ENCODE assay signal across 8 cellular contexts in the genomic region with DNA sequence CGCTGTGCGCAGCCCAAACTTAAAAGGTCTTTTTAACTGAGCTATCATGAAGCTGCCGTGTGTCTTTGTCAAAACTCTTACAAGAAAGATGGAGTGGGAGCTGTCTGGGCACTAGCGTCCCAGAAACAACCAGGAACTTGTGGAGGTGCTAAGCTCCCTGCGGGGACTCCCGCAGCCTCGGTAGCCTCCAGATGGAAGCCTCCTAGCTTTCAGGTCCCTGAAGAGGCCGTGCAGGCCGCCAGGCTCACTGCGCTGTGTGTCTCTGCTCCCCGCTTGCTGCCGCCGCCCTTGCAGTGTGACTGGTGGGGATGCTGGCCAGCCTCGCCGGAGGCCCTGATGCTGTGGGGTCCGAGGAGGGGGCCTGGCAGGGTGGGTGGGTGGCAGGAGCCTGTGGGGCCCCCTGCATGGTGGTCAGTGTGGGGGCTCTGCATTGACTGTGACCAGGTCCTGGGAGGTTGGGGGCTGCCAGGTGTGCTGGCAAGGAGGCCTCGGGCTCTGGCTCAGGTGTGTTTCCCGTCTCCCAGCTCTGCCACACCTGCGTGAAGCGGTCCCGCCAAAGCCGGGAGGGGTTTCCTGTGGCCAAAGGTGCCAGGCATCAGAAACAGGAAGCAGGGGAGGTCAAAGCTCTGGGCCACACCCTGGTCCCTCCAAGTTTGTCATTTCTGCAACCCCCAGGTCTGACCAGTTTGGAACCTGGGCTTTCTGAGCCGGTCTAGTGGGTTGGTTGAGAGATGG. TPM values are rescaled to one million over a fixed set of nuclear protein-coding genes. Genes with fewer than 3 reads are reported as not detected.
DNase-seq lines count a peak whose midpoint lies in the region; ATAC-seq and TF ChIP-seq lines count a peak whose summit lies in the region.

No MANE protein-coding gene starts in this region.

- DNase-seq in CD1c-positive myeloid dendritic cell (ENCODE audit: extremely low spot score) (peak; percentile 31), MM.1S (peak; percentile 64), mesenchymal stem cell (peak; percentile 51), glomerular visceral epithelial cell (ENCODE audit: extremely low spot score) (no peak), DMS114 treated with DMSO at 0.1 percent for 48 hours (lab: John Stamatoyannopoulos, UW; ENCODE audit: unreplicated experiment) (no peak), nucleus accumbens (lab: John Stamatoyannopoulos, UW) (no peak), NCI-H1436 (lab: John Stamatoyannopoulos, UW) (no peak)
- DNase-seq in central memory CD8-positive, alpha-beta T cell (ENCODE audit: low spot score in 2 of 2) = no peak

- H3K36me3 ChIP-seq in MM.1S (replicated peaks; ENCODE audit: insufficient read depth, low read length) (no peaks in the 10 kb centered on the region), mesenchymal stem cell (ENCODE audit: control insufficient read depth in 1 of 2, insufficient read depth in 2 of 2, low read depth in 1 of 2, low read length in 2 of 2) (peaks cover 4 to 13% of the 10 kb centered on the region in 2 experiments)

- peak overlapping the region in 1 of 2 experiments; percentile 16 for H2BK12ac ChIP-seq in mesenchymal stem cell (ENCODE audit: low read length in 2 of 2)

- H3K27me3 ChIP-seq in MM.1S (replicated peaks; ENCODE audit: insufficient read depth, low read length) (peaks cover 4% of the 10 kb centered on the region; the same call in 1 of the 2 replicates), mesenchymal stem cell (ENCODE audit: control insufficient read depth in 1 of 2, insufficient read depth in 1 of 2, low read length in 2 of 2) (no peaks in the 10 kb centered on the region)

- peak overlapping the region; percentile 96 for H3K27ac Mint-ChIP-seq in central memory CD8-positive, alpha-beta T cell (ENCODE audit: low read depth)

- H4K8ac ChIP-seq in mesenchymal stem cell (ENCODE audit: low read length) = peak overlapping the region; percentile 1

- H3K79me1 ChIP-seq in mesenchymal stem cell (replicated peaks; ENCODE audit: low read length, poor library complexity, severe bottlenecking) = peaks cover 16% of the 10 kb centered on the region

- H3K4me1 ChIP-seq in MM.1S (ENCODE audit: low read length) (peaks cover 40% of the 10 kb centered on the region), mesenchymal stem cell (ENCODE audit: control insufficient read depth, insufficient read depth, low read depth, low read length) (peaks cover 56% of the 10 kb centered on the region)

- no peak for TF ChIP-seq CTCF in MM.1S (IDR thresholded peaks at IDR 0.05; ENCODE audit: low read length)

- peaks cover 53% of the 10 kb centered on the region for H3K79me2 ChIP-seq in MM.1S (ENCODE audit: low read length)

- H3K27ac ChIP-seq in MM.1S (ENCODE audit: low read length) = peak overlapping the region; percentile 71
- no peak overlapping the region for H3K27ac ChIP-seq in mesenchymal stem cell (ENCODE audit: low read length, poor library complexity, severe bottlenecking)

- H2BK120ac ChIP-seq in mesenchymal stem cell (ENCODE audit: low read depth, low read length) = no peak overlapping the region

- peak overlapping the region; percentile 58 for H4K91ac ChIP-seq in mesenchymal stem cell (ENCODE audit: low read length)

- H2AK5ac ChIP-seq in mesenchymal stem cell (ENCODE audit: low read length, severe bottlenecking) = peak overlapping the region; percentile 22

- WGBS in mesenchymal stem cell = 45% methylated on average over 23 of the region's 23 CpGs

- peak overlapping the region; percentile 83 for H3K4me3 ChIP-seq in MM.1S (ENCODE audit: low read length)
- peak overlapping the region; percentile 79 to 84 for H3K4me3 ChIP-seq in mesenchymal stem cell (ENCODE audit: insufficient read depth in 1 of 2, low read depth in 1 of 2, low read length in 2 of 2)

- H3K36me3 Mint-ChIP-seq in central memory CD8-positive, alpha-beta T cell (ENCODE audit: insufficient read depth) = peaks cover 28% of the 10 kb centered on the region

- H2AFZ ChIP-seq in MM.1S (ENCODE audit: low read length) (peak overlapping the region; percentile 9; the same call in 1 of the 2 replicates), mesenchymal stem cell (ENCODE audit: low read depth, low read length) (no peak overlapping the region)

- no peaks in the 10 kb centered on the region for H3K9me3 Mint-ChIP-seq in central memory CD8-positive, alpha-beta T cell

- no peaks in the 10 kb centered on the region for H3K9me3 ChIP-seq in MM.1S (replicated peaks; ENCODE audit: insufficient read depth, low read length)
- no peaks in the 10 kb centered on the region for H3K9me3 ChIP-seq in mesenchymal stem cell (ENCODE audit: control insufficient read depth, low read length)

- H2BK5ac ChIP-seq in mesenchymal stem cell (ENCODE audit: low read depth, low read length, poor library complexity, severe bottlenecking) = no peak overlapping the region

- no peak overlapping the region for H2BK15ac ChIP-seq in mesenchymal stem cell (ENCODE audit: low read depth, poor library complexity, severe bottlenecking)

- ATAC-seq in central memory CD8-positive, alpha-beta T cell (replicated peaks; ENCODE audit: extremely low read depth, poor library complexity, severe bottlenecking) = no peak

- peak overlapping the region; percentile 89 for H3K9ac ChIP-seq in MM.1S (ENCODE audit: low read length)
- peak overlapping the region; percentile 81 for H3K9ac ChIP-seq in mesenchymal stem cell (ENCODE audit: low read length)

- H3K23ac ChIP-seq in mesenchymal stem cell (ENCODE audit: low read length in 2 of 2) = no peak overlapping the region

- H3K18ac ChIP-seq in mesenchymal stem cell (ENCODE audit: low read depth in 1 of 2, low read length in 2 of 2) = peak overlapping the region; percentile 22 to 80

- no peak overlapping the region for H3K14ac ChIP-seq in mesenchymal stem cell (ENCODE audit: low read length in 2 of 2)

- H3K4me2 ChIP-seq in MM.1S (ENCODE audit: low read depth, low read length) (peak overlapping the region; percentile 89), mesenchymal stem cell (ENCODE audit: low read length, poor library complexity, severe bottlenecking) (peak overlapping the region; percentile 89)

- H3F3A ChIP-seq in MM.1S (ENCODE audit: insufficient read depth, low read length) = peaks cover 44% of the 10 kb centered on the region

- peak overlapping the region; percentile 93 for H3K4me3 Mint-ChIP-seq in central memory CD8-positive, alpha-beta T cell

- H4K20me1 ChIP-seq in MM.1S (ENCODE audit: insufficient read depth, low read length) = no peaks in the 10 kb centered on the region

- H3K4me1 Mint-ChIP-seq in central memory CD8-positive, alpha-beta T cell = peaks cover 39% of the 10 kb centered on the region

- peak overlapping the region in 1 of 2 experiments; percentile 22 for H3K4ac ChIP-seq in mesenchymal stem cell (ENCODE audit: low read depth in 1 of 2, low read length in 2 of 2)

- H3K9me2 ChIP-seq in MM.1S (replicated peaks; ENCODE audit: insufficient read depth, low read length) = no peaks in the 10 kb centered on the region

- no peaks in the 10 kb centered on the region for H3K27me3 Mint-ChIP-seq in central memory CD8-positive, alpha-beta T cell

RNA-seq across cellular contexts. Expression of gene TRABD, which starts 1.2 kb away (rescaled TPM):
- polyA plus RNA-seq in mesenchymal stem cell (2013, experiment 1 of 2) = 28.4 TPM
- polyA plus RNA-seq in mesenchymal stem cell (2013, experiment 2 of 2) = 27.7 TPM

RNA-seq across cellular contexts. Expression of gene SELENOO, which starts 13.9 kb away (rescaled TPM):
- 13.6 TPM for polyA plus RNA-seq in mesenchymal stem cell (2013, experiment 1 of 2)
- 12.6 TPM for polyA plus RNA-seq in mesenchymal stem cell (2013, experiment 2 of 2)

RNA-seq across cellular contexts. Expression of gene PANX2, which starts 16.4 kb away (rescaled TPM):
- polyA plus RNA-seq in mesenchymal stem cell (2013, experiment 1 of 2) = 1.5 TPM
- 1.5 TPM for polyA plus RNA-seq in mesenchymal stem cell (2013, experiment 2 of 2)

RNA-seq across cellular contexts. Expression of gene TUBGCP6, which starts 57.9 kb away (rescaled TPM):
- polyA plus RNA-seq in mesenchymal stem cell (2013, experiment 1 of 2) = 10.1 TPM
- 9.1 TPM for polyA plus RNA-seq in mesenchymal stem cell (2013, experiment 2 of 2)

Comparison
In these comparisons a context has a peak if more than half of its experiments do, and no peak if none do; other contexts are left out.
1. DNase-seq: peak in CD1c-positive myeloid dendritic cell (single experiment), MM.1S (single experiment) and mesenchymal stem cell (single experiment); none in central memory CD8-positive, alpha-beta T cell (0 of 2), glomerular visceral epithelial cell (single experiment), DMS114 treated with DMSO at 0.1 percent for 48 hours (single experiment), nucleus accumbens (0 of 56) and NCI-H1436 (single experiment).